ENCODE assay signal across 2 cellular contexts in the genomic region with DNA sequence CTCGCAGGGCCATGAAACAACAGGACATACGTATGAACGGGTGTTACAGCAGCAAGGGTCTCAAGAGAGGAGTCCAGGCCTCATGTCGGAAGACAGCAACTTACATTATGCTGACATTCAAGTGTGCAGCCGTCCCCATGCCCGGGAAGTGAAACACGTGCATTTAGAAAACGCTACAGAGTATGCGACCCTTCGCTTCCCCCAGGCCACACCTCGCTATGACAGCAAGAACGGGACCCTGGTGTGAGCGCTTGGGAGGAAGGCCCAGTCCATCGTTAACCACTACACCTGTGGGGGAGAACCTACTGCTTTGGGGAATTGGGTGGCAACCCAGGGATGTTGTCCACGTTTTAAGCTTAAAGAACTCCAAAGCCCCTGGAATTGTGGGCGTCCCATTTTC.
TF ChIP-seq lines count a peak whose summit lies in the region.

No MANE protein-coding gene starts in this region.

TF ChIP-seq in SK-N-SH, 30 proteins besides CTCF, POLR2A, EP300 and RAD21:
- TF ChIP-seq, protein P1, sequence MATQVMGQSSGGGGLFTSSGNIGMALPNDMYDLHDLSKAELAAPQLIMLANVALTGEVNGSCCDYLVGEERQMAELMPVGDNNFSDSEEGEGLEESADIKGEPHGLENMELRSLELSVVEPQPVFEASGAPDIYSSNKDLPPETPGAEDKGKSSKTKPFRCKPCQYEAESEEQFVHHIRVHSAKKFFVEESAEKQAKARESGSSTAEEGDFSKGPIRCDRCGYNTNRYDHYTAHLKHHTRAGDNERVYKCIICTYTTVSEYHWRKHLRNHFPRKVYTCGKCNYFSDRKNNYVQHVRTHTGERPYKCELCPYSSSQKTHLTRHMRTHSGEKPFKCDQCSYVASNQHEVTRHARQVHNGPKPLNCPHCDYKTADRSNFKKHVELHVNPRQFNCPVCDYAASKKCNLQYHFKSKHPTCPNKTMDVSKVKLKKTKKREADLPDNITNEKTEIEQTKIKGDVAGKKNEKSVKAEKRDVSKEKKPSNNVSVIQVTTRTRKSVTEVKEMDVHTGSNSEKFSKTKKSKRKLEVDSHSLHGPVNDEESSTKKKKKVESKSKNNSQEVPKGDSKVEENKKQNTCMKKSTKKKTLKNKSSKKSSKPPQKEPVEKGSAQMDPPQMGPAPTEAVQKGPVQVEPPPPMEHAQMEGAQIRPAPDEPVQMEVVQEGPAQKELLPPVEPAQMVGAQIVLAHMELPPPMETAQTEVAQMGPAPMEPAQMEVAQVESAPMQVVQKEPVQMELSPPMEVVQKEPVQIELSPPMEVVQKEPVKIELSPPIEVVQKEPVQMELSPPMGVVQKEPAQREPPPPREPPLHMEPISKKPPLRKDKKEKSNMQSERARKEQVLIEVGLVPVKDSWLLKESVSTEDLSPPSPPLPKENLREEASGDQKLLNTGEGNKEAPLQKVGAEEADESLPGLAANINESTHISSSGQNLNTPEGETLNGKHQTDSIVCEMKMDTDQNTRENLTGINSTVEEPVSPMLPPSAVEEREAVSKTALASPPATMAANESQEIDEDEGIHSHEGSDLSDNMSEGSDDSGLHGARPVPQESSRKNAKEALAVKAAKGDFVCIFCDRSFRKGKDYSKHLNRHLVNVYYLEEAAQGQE (IDR thresholded peaks at IDR 0.05; ENCODE audit: low read depth, low read length), result no peak
- no peak for TF ChIP-seq TAF1 (IDR thresholded peaks at IDR 0.05; ENCODE audit: borderline replicate concordance, low read depth, low read length)
- TF ChIP-seq FOSL2 (IDR thresholded peaks at IDR 0.05; ENCODE audit: borderline replicate concordance, low read depth), result no peak
- TF ChIP-seq NFIC (IDR thresholded peaks at IDR 0.05; ENCODE audit: borderline replicate concordance), result no peak
- TF ChIP-seq CHD2 (IDR thresholded peaks at IDR 0.05; ENCODE audit: low read length, partially characterized antibody), result no peak
- TF ChIP-seq USF2 (IDR thresholded peaks at IDR 0.05; ENCODE audit: borderline replicate concordance, low read depth, low read length), result no peak
- TF ChIP-seq USF1 (IDR thresholded peaks at IDR 0.05; ENCODE audit: borderline replicate concordance, low read depth), result no peak
- no peak for TF ChIP-seq GATA2 (CRISPR knock-in tag; IDR thresholded peaks at IDR 0.05)
- no peak for TF ChIP-seq JUND (IDR thresholded peaks at IDR 0.05)
- TF ChIP-seq FOXM1 (IDR thresholded peaks at IDR 0.05; ENCODE audit: low read depth), result no peak
- TF ChIP-seq TCF12 (IDR thresholded peaks at IDR 0.05), result no peak
- no peak for TF ChIP-seq ELF1 (IDR thresholded peaks at IDR 0.05)
- TF ChIP-seq, protein P2, sequence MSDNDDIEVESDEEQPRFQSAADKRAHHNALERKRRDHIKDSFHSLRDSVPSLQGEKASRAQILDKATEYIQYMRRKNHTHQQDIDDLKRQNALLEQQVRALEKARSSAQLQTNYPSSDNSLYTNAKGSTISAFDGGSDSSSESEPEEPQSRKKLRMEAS (IDR thresholded peaks at IDR 0.05; ENCODE audit: low read depth), result no peak
- no peak for TF ChIP-seq YY1 (IDR thresholded peaks at IDR 0.05; ENCODE audit: low read depth)
- TF ChIP-seq, protein P3, sequence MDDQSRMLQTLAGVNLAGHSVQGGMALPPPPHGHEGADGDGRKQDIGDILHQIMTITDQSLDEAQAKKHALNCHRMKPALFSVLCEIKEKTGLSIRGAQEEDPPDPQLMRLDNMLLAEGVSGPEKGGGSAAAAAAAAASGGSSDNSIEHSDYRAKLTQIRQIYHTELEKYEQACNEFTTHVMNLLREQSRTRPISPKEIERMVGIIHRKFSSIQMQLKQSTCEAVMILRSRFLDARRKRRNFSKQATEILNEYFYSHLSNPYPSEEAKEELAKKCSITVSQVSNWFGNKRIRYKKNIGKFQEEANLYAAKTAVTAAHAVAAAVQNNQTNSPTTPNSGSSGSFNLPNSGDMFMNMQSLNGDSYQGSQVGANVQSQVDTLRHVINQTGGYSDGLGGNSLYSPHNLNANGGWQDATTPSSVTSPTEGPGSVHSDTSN (IDR thresholded peaks at IDR 0.05), result no peak
- TF ChIP-seq NRF1 (IDR thresholded peaks at IDR 0.05; ENCODE audit: low read depth, low read length), result no peak
- no peak for TF ChIP-seq RCOR1 (IDR thresholded peaks at IDR 0.05; ENCODE audit: low read length)
- no peak for TF ChIP-seq SIN3A (IDR thresholded peaks at IDR 0.05; ENCODE audit: borderline replicate concordance, low read depth, low read length)

TF ChIP-seq in SK-N-SH treated with all-trans-retinoic acid at 6 μM for 48 hours, 23 proteins besides CTCF, POLR2A, EP300 and RAD21 (continued from another document):
- TF ChIP-seq TSHZ2 (CRISPR knock-in tag; IDR thresholded peaks at IDR 0.05), result no peak
- no peak for TF ChIP-seq ZNF8 (CRISPR knock-in tag; IDR thresholded peaks at IDR 0.05)
- TF ChIP-seq TCF4 (CRISPR knock-in tag; IDR thresholded peaks at IDR 0.05; ENCODE audit: borderline replicate concordance), result no peak
- TF ChIP-seq ZNF70 (CRISPR knock-in tag; IDR thresholded peaks at IDR 0.05), result no peak
- no peak for TF ChIP-seq RARB (CRISPR knock-in tag; IDR thresholded peaks at IDR 0.05)
- no peak for TF ChIP-seq ZC3H10 (CRISPR knock-in tag; IDR thresholded peaks at IDR 0.05)
- TF ChIP-seq GLIS3 (CRISPR knock-in tag; IDR thresholded peaks at IDR 0.05), result no peak
- no peak for TF ChIP-seq PATZ1 (CRISPR knock-in tag; IDR thresholded peaks at IDR 0.05; ENCODE audit: borderline replicate concordance)
- no peak for TF ChIP-seq ZNF565 (CRISPR knock-in tag; conservative IDR thresholded peaks at IDR 0.05; ENCODE audit: low read depth)
- TF ChIP-seq ESRRG (CRISPR knock-in tag; IDR thresholded peaks at IDR 0.05), result no peak
